In the genomic region with DNA sequence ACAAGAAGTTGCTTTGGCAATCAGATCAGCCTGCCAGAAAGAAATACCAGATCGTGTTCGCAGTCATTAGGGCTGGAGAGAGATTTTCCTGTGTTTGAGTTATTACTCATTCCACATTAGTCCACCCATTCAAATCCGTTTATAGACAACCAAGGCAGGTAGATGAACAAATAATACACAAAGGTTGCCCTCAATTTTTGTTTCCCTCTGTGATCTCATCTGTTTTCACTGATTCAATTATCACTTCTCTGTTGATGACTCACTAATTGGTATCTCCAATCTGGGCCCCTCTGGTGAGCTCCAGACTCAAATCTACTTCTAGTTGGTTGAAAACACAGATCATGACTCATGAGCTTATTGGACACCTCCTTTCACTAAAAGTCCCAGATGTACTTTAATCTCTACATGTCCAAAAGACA, we compare ENCODE assay signal across 11 cellular contexts. TPM values are rescaled to one million over a fixed set of nuclear protein-coding genes. Genes with fewer than 3 reads are reported as not detected.
DNase-seq lines count a peak whose midpoint lies in the region; ATAC-seq and TF ChIP-seq lines count a peak whose summit lies in the region.
"Had no signal": no experiment of that assay in that cellular context is flagged by ENCODE, and none has a peak within 500 bp of the region (broad histone marks: within the 10 kb centered on the region; RNA-seq: fewer than 3 reads in every experiment).

No MANE protein-coding gene starts in this region.

- H3K4me3 ChIP-seq in AG10803 (ENCODE audit: low read length) (no peak overlapping the region), GM23248 (no peak overlapping the region), H7 (ENCODE audit: insufficient read depth, low read depth, low read length) (no peak overlapping the region), right cardiac atrium (ENCODE audit: low read length) (no peak overlapping the region)
- H3K4me3 ChIP-seq: stomach had no signal

- peak overlapping the region; percentile 66 for H3K27ac ChIP-seq in GM23248
- no peak overlapping the region for H3K27ac ChIP-seq in right cardiac atrium (ENCODE audit: low read length)
- H3K27ac ChIP-seq: HL-60, stomach had no signal

- no peaks in the 10 kb centered on the region for H3K9me2 ChIP-seq in GM23248 (ENCODE audit: insufficient read depth)

- H2AFZ ChIP-seq in GM23248: no peak overlapping the region

- TF ChIP-seq CTCF in AG10803 (conservative IDR thresholded peaks at IDR 0.05; ENCODE audit: low read length): no peak

- peaks cover 23% of the 10 kb centered on the region for H3F3A ChIP-seq in GM23248 (ENCODE audit: insufficient read depth)

- intact Hi-C loops in right cardiac atrium (cut with DNase I): no loop called here

- H3K36me3 ChIP-seq in GM23248 (ENCODE audit: low read depth) (no peaks in the 10 kb centered on the region), H7 (replicated peaks; ENCODE audit: control insufficient read depth, insufficient read depth, low read length) (no peaks in the 10 kb centered on the region)
- H3K36me3 ChIP-seq: stomach had no signal

- peak; percentile 37 for DNase-seq in AG10803 (ENCODE audit: low read depth)
- peak; percentile 59 for DNase-seq in GM23248
- peak; percentile 11 for DNase-seq in RPMI7951 (ENCODE audit: low read depth)
- peak; percentile 2 for DNase-seq in fibroblast of the conjunctiva (ENCODE audit: low read depth)
- no peak for DNase-seq in H7
- no peak for DNase-seq in right cardiac atrium
- DNase-seq in NCI-H1092 treated with DMSO at 0.1 percent for 48 hours (lab: John Stamatoyannopoulos, UW): no peak
- DNase-seq: NCI-H446 treated with DMSO at 0.1 percent for 48 hours, stomach had no signal

- WGBS in GM23248 (ENCODE audit: low coverage in 1 of 2, low lambda C conversion rate in 2 of 2, missing lambda C conversion rate in 2 of 2), 2 experiments: 4 to 17% methylated on average over 3 of the region's 3 CpGs
- WGBS in right cardiac atrium: 59% methylated on average over 3 of the region's 3 CpGs

- in situ Hi-C loops in GM23248 (cut with MboI): no loop called here

- ATAC-seq in right cardiac atrium (no peak), HG02981 (IDR thresholded peaks at IDR 0.05; ENCODE audit: unreplicated experiment) (no peak)

- H4K20me1 ChIP-seq in GM23248 (ENCODE audit: insufficient read depth): peaks cover 4% of the 10 kb centered on the region

- peaks cover 29% of the 10 kb centered on the region for H3K4me1 ChIP-seq in GM23248 (ENCODE audit: insufficient read depth)
- no peaks in the 10 kb centered on the region for H3K4me1 ChIP-seq in right cardiac atrium (ENCODE audit: control insufficient read depth, insufficient read depth, low read length)

- peak overlapping the region; percentile 42 for H3K4me2 ChIP-seq in GM23248 (ENCODE audit: unreplicated experiment)

- no peak overlapping the region for H3K9ac ChIP-seq in GM23248

- H3K79me2 ChIP-seq in GM23248 (ENCODE audit: insufficient read depth): peaks cover 50% of the 10 kb centered on the region

- no peaks in the 10 kb centered on the region for H3K9me3 ChIP-seq in GM23248 (ENCODE audit: low read depth)
- H3K9me3 ChIP-seq in right cardiac atrium (ENCODE audit: control insufficient read depth, low read length): no peaks in the 10 kb centered on the region
- H3K9me3 ChIP-seq: stomach had no signal

- H3K27me3 ChIP-seq in GM23248 (replicated peaks; ENCODE audit: insufficient read depth): no peaks in the 10 kb centered on the region
- H3K27me3 ChIP-seq in H7 (ENCODE audit: control insufficient read depth, insufficient read depth, low read length): no peaks in the 10 kb centered on the region
- no peaks in the 10 kb centered on the region for H3K27me3 ChIP-seq in right cardiac atrium (ENCODE audit: control insufficient read depth, insufficient read depth)
- H3K27me3 ChIP-seq: stomach had no signal

RNA-seq across cellular contexts. Expression of gene CHM, which starts 54.5 kb away (rescaled TPM):
- total RNA-seq in GM23248 (2014; rRNA removed; shearing (Covaris generic)): 19.8 and 22.5 TPM in 2 replicates
- 13.4 and 15.2 TPM in 2 replicates for polyA plus RNA-seq in GM23248 (2016; fragmentation: Nextera tagmentation; extraction: Ambion mirVana)
- total RNA-seq in RPMI7951 (2014; rRNA removed; shearing (Covaris generic)): 17.1 and 21.1 TPM in 2 replicates
- total RNA-seq in H7 (2014; rRNA removed; shearing (Covaris generic)): 13.9 and 17.1 TPM in 2 replicates
- total RNA-seq in right cardiac atrium: 10 to 100 TPM; 14.0 to 15.6 (median 14.9) TPM
- polyA plus RNA-seq in right cardiac atrium: 7.1 TPM

Comparison
In these comparisons a context has a peak if more than half of its experiments do, and no peak if none do; other contexts are left out.
1. DNase-seq: peak in AG10803 (single experiment), GM23248 (single experiment), RPMI7951 (single experiment) and fibroblast of the conjunctiva (single experiment); none in H7 (single experiment), right cardiac atrium (0 of 3) and NCI-H1092 treated with DMSO at 0.1 percent for 48 hours (single experiment).